Comparison of ENCODE assay signal across 1 cellular context in the genomic region with DNA sequence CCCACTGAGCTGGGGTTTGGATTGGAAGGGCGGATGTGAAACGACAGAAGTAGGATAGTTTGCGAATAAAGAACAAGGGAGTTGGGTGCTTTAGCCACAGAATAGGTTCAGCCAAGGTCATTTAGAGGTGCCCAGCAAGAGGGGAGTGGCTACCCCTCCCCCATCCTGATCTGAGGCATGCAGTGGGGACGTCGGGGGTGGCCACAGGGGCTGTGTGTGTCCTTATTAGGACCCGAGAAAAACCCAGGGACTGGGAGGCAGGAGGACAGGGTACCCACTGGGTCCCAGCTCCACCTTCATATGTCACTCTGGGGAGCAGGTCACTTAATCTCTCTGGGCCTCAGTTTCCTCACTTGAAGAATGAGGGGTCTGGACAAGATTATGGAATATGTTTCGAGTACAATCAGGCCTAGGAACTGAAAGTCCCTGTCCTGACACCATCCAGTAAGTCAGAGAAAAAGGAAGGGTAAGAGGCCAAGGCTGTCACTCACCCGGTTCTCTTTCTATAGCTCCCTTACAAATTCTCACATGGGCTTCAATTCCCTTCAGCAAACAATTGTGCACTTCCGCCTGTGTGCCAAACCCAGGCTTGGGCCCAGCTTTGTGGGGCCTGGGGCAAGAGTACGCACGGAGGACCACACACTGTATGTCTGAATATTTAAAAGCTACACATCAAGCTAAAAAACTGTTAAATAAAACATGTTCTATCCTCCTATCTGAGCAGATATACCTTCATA.
TF ChIP-seq lines count a peak whose summit lies in the region.

No MANE protein-coding gene starts in this region.

TF ChIP-seq in HepG2, 621 proteins besides CTCF, POLR2A, EP300 and RAD21 (continued from another document):
- TF ChIP-seq, protein P1, sequence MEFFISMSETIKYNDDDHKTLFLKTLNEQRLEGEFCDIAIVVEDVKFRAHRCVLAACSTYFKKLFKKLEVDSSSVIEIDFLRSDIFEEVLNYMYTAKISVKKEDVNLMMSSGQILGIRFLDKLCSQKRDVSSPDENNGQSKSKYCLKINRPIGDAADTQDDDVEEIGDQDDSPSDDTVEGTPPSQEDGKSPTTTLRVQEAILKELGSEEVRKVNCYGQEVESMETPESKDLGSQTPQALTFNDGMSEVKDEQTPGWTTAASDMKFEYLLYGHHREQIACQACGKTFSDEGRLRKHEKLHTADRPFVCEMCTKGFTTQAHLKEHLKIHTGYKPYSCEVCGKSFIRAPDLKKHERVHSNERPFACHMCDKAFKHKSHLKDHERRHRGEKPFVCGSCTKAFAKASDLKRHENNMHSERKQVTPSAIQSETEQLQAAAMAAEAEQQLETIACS (CRISPR knock-in tag; IDR thresholded peaks at IDR 0.05), result peak; percentile 11; the same call in 1 of the 2 replicates
- TF ChIP-seq ZNF20 (CRISPR knock-in tag; IDR thresholded peaks at IDR 0.05), result no peak
- TF ChIP-seq, protein P2, sequence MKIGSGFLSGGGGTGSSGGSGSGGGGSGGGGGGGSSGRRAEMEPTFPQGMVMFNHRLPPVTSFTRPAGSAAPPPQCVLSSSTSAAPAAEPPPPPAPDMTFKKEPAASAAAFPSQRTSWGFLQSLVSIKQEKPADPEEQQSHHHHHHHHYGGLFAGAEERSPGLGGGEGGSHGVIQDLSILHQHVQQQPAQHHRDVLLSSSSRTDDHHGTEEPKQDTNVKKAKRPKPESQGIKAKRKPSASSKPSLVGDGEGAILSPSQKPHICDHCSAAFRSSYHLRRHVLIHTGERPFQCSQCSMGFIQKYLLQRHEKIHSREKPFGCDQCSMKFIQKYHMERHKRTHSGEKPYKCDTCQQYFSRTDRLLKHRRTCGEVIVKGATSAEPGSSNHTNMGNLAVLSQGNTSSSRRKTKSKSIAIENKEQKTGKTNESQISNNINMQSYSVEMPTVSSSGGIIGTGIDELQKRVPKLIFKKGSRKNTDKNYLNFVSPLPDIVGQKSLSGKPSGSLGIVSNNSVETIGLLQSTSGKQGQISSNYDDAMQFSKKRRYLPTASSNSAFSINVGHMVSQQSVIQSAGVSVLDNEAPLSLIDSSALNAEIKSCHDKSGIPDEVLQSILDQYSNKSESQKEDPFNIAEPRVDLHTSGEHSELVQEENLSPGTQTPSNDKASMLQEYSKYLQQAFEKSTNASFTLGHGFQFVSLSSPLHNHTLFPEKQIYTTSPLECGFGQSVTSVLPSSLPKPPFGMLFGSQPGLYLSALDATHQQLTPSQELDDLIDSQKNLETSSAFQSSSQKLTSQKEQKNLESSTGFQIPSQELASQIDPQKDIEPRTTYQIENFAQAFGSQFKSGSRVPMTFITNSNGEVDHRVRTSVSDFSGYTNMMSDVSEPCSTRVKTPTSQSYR (CRISPR knock-in tag; IDR thresholded peaks at IDR 0.05; ENCODE audit: borderline replicate concordance), result peak; percentile 60; the same call in 1 of the 2 replicates
- TF ChIP-seq SETDB1 (CRISPR knock-in tag; IDR thresholded peaks at IDR 0.05; ENCODE audit: borderline replicate concordance), result no peak
- TF ChIP-seq, protein P3, sequence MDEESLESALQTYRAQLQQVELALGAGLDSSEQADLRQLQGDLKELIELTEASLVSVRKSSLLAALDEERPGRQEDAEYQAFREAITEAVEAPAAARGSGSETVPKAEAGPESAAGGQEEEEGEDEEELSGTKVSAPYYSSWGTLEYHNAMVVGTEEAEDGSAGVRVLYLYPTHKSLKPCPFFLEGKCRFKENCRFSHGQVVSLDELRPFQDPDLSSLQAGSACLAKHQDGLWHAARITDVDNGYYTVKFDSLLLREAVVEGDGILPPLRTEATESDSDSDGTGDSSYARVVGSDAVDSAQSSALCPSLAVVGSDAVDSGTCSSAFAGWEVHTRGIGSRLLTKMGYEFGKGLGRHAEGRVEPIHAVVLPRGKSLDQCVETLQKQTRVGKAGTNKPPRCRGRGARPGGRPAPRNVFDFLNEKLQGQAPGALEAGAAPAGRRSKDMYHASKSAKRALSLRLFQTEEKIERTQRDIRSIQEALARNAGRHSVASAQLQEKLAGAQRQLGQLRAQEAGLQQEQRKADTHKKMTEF (CRISPR knock-in tag; IDR thresholded peaks at IDR 0.05), result no peak
- TF ChIP-seq, protein P4, sequence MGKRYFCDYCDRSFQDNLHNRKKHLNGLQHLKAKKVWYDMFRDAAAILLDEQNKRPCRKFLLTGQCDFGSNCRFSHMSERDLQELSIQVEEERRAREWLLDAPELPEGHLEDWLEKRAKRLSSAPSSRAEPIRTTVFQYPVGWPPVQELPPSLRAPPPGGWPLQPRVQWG (CRISPR knock-in tag; IDR thresholded peaks at IDR 0.05; ENCODE audit: borderline replicate concordance, low read depth), result no peak
- TF ChIP-seq ZNF777 (CRISPR knock-in tag; IDR thresholded peaks at IDR 0.05), result 0 out of 2 replicates have a peak, but pooled peaks have one; percentile 7
